ENCODE assay signal across 17 cellular contexts in the genomic region with DNA sequence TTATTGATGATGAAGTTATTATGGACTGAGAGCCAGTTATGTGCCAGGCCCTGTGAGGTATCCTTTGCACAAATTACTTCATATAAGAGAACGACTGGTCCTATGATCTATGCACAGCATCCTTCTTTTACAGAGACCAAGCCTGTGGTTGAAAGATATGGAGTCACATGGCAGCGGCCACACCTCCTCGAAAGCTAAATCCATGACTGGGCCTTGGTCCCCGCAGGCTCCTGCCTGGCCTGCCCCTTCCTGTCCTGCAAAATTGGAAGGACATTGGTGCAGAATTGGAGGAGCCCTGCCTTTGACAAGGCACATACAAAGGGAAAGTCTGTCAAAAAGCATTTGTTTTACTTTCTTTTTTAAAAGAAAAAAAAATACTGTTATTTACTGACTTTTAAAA. TPM values are rescaled to one million over a fixed set of nuclear protein-coding genes. Genes with fewer than 3 reads are reported as not detected.
DNase-seq lines count a peak whose midpoint lies in the region; ATAC-seq, FAIRE-seq and TF ChIP-seq lines count a peak whose summit lies in the region.
"Had no signal": no experiment of that assay in that cellular context is flagged by ENCODE, and none has a peak within 500 bp of the region (broad histone marks: within the 10 kb centered on the region; RNA-seq: fewer than 3 reads in every experiment).

No MANE protein-coding gene starts in this region.

- H3K27ac Mint-ChIP-seq in chondrocyte (ENCODE audit: unreplicated experiment), result peak overlapping the region; percentile 38
- peak overlapping the region; percentile 81 for H3K27ac Mint-ChIP-seq in osteocyte (ENCODE audit: unreplicated experiment)
- no peak overlapping the region for H3K27ac Mint-ChIP-seq in CD8-positive, alpha-beta memory T cell

- WGBS in HepG2 (ENCODE audit: low lambda C conversion rate), result 82% methylated on average over 4 of the region's 4 CpGs
- WGBS in right lobe of liver (ENCODE audit: insufficient coverage, low coverage, low lambda C conversion rate, missing lambda C conversion rate), result 89% methylated on average over 4 of the region's 4 CpGs
- 89 to 100% methylated on average over 2 to 4 of the region's 4 CpGs for WGBS in transverse colon (ENCODE audit: low coverage in 1 of 2), 2 donors

- BruUV-seq in HepG2 (replicated peaks; lab: Mats Ljungman, UMichigan), result no TSS peak

- H3K36me3 ChIP-seq in HepG2 (replicated peaks in 1 of 2; ENCODE audit: control insufficient read depth in 1 of 2, insufficient read depth in 2 of 2, low read length in 2 of 2) (peaks cover 2 to 4% of the 10 kb centered on the region in 2 experiments; a peak in 1 of 5 replicates), right lobe of liver (no peaks in the 10 kb centered on the region), transverse colon (no peaks in the 10 kb centered on the region)
- no peaks in the 10 kb centered on the region for H3K36me3 ChIP-seq in CD8-positive, alpha-beta memory T cell (ENCODE audit: insufficient read depth, low read length)

- no peak for TF ChIP-seq EP300 in HepG2 (IDR thresholded peaks at IDR 0.05; ENCODE audit: low read depth in 2 of 2, low read length in 2 of 2)
- no peak for TF ChIP-seq EP300 in HepG2 (CRISPR knock-in tag; IDR thresholded peaks at IDR 0.05; ENCODE audit: borderline replicate concordance)
- no peak for TF ChIP-seq EP300 in transverse colon (IDR thresholded peaks at IDR 0.05; ENCODE audit: low read depth)

- no peak for DNase-seq in HepG2 (ENCODE audit: low spot score)
- no peak for DNase-seq in right lobe of liver
- no peak for DNase-seq in chondrocyte (ENCODE audit: low spot score)
- no peak for DNase-seq in osteocyte (ENCODE audit: extremely low spot score, unreplicated experiment)
- no peak for DNase-seq in transverse colon
- DNase-seq in CD8-positive, alpha-beta memory T cell, result no peak
- DNase-seq in amygdala (lab: John Stamatoyannopoulos, UW), result no peak
- DNase-seq in NCI-H2227 (lab: John Stamatoyannopoulos, UW; ENCODE audit: unreplicated experiment), result no peak
- DNase-seq: C1 segment of cervical spinal cord, NCI-H1048, NCI-H1436 treated with DMSO at 0.1 percent for 48 hours, NCI-H2081, NCI-H524 treated with DMSO at 0.1 percent for 48 hours, SIG-M5 had no signal

- CTCF ChIA-PET in HepG2 (lab: Yijun Ruan, JAX; ENCODE audit: low intra/inter-chr PET ratio, low total read pairs), result no interaction called here
- CTCF ChIA-PET in CD8-positive, alpha-beta memory T cell (lab: Charles Lee), result no interaction called here

- no peak for FAIRE-seq in HepG2 (lab: Jason Lieb, UNC)
- FAIRE-seq: A549, GM12892, H1 had no signal

- H3K4me3 Mint-ChIP-seq in chondrocyte (ENCODE audit: unreplicated experiment), result no peak overlapping the region
- H3K4me3 Mint-ChIP-seq in osteocyte (ENCODE audit: unreplicated experiment), result no peak overlapping the region
- no peak overlapping the region for H3K4me3 Mint-ChIP-seq in CD8-positive, alpha-beta memory T cell

- H3K4me3 ChIP-seq in HepG2 (replicated peaks in 1 of 3; ENCODE audit: insufficient read depth in 1 of 3, low read depth in 2 of 3, low read length in 3 of 3), result no peak overlapping the region
- no peak overlapping the region for H3K4me3 ChIP-seq in right lobe of liver
- no peak overlapping the region for H3K4me3 ChIP-seq in transverse colon
- H3K4me3 ChIP-seq in CD8-positive, alpha-beta memory T cell (ENCODE audit: low read length), result no peak overlapping the region
- H3K4me3 ChIP-seq: A549 had no signal

- H3K36me3 Mint-ChIP-seq in chondrocyte (ENCODE audit: low read depth) (no peaks in the 10 kb centered on the region), osteocyte (ENCODE audit: unreplicated experiment) (no peaks in the 10 kb centered on the region)
- H3K36me3 Mint-ChIP-seq in CD8-positive, alpha-beta memory T cell, result no peaks in the 10 kb centered on the region

- intact Hi-C loops in HepG2 (cut with micrococcal nuclease; ENCODE audit: unreplicated experiment), result loop anchor here (2.0 kb wide), 1 partner anchor 19 kb away; no protein-coding TSS in a partner anchor
- intact Hi-C loops in right lobe of liver (cut with DNase I), result no loop called here
- intact Hi-C loops in transverse colon (cut with DNase I; ENCODE audit: low total_unique reads), result loop anchor here (10.0 kb wide), 1 partner anchor 139 kb away; no protein-coding TSS in a partner anchor

- H3K79me2 ChIP-seq in HepG2 (ENCODE audit: insufficient read depth, low read length), result peaks cover 13% of the 10 kb centered on the region

- no peak overlapping the region for H3K9ac ChIP-seq in HepG2 (ENCODE audit: insufficient read depth, low read depth, low read length)

- TF ChIP-seq RAD21 in HepG2 (CRISPR knock-in tag; IDR thresholded peaks at IDR 0.05), result no peak

- H3K4me1 ChIP-seq in HepG2 (ENCODE audit: insufficient read depth, low read length) (peaks cover 43% of the 10 kb centered on the region), right lobe of liver (no peaks in the 10 kb centered on the region), transverse colon (no peaks in the 10 kb centered on the region)
- no peaks in the 10 kb centered on the region for H3K4me1 ChIP-seq in CD8-positive, alpha-beta memory T cell (ENCODE audit: insufficient read depth, low read length)

- no peak overlapping the region for H2AFZ ChIP-seq in HepG2 (ENCODE audit: low read length)

- H3K27me3 ChIP-seq in HepG2 (ENCODE audit: control insufficient read depth in 1 of 2, insufficient read depth in 2 of 2, low read length in 2 of 2) (no peaks in the 10 kb centered on the region), right lobe of liver (no peaks in the 10 kb centered on the region), transverse colon (no peaks in the 10 kb centered on the region)
- H3K27me3 ChIP-seq in CD8-positive, alpha-beta memory T cell (ENCODE audit: insufficient read depth, low read length, poor library complexity, severe bottlenecking), result no peaks in the 10 kb centered on the region

- H3K4me1 Mint-ChIP-seq in chondrocyte (ENCODE audit: low read depth), result peaks cover 55% of the 10 kb centered on the region
- H3K4me1 Mint-ChIP-seq in osteocyte (ENCODE audit: unreplicated experiment), result peaks cover 45% of the 10 kb centered on the region
- H3K4me1 Mint-ChIP-seq in CD8-positive, alpha-beta memory T cell, result no peaks in the 10 kb centered on the region

- in situ Hi-C loops in HepG2 (cut with HindIII; ENCODE audit: extremely low pct_ligation_motif_present, low pct_unique_long_range_greater_than_20kb) (no loop called here), transverse colon (cut with MboI; ENCODE audit: low pct_ligation_motif_present in 1 of 4, low pct_unique_long_range_greater_than_20kb in 1 of 4, low sequenced_read_pairs in 3 of 4) (no loop called here)

- ATAC-seq in HepG2 (no peak), right lobe of liver (no peak)

- H4K20me1 ChIP-seq in HepG2 (ENCODE audit: insufficient read depth, low read length), result no peaks in the 10 kb centered on the region

- H3K27me3 Mint-ChIP-seq in chondrocyte (ENCODE audit: low read depth) (no peaks in the 10 kb centered on the region), osteocyte (ENCODE audit: unreplicated experiment) (no peaks in the 10 kb centered on the region)
- peaks cover under 1 to 5% of the 10 kb centered on the region in 2 donors for H3K27me3 Mint-ChIP-seq in CD8-positive, alpha-beta memory T cell

- TF ChIP-seq POLR2A in HepG2 (IDR thresholded peaks at IDR 0.05; ENCODE audit: insufficient read depth in 1 of 2, low read depth in 2 of 2, low read length in 2 of 2), result no peak
- TF ChIP-seq POLR2A in right lobe of liver (IDR thresholded peaks at IDR 0.05), result no peak
- TF ChIP-seq POLR2A in transverse colon (IDR thresholded peaks at IDR 0.05), result no peak

- no peaks in the 10 kb centered on the region for H3K9me3 ChIP-seq in HepG2 (ENCODE audit: low read length)
- H3K9me3 ChIP-seq in right lobe of liver, result no peaks in the 10 kb centered on the region
- H3K9me3 ChIP-seq in transverse colon, result no peaks in the 10 kb centered on the region
- H3K9me3 ChIP-seq in CD8-positive, alpha-beta memory T cell (ENCODE audit: low read length), result no peaks in the 10 kb centered on the region
- H3K9me3 ChIP-seq: A549 had no signal

- POLR2A ChIA-PET in HepG2 (lab: Yijun Ruan, JAX), result interaction anchor here (1.3 to 1.5 kb wide), 2 partner anchors 17 to 18 kb away, joined by 3 to 4 read pairs; a partner anchor contains a TSS
- POLR2A ChIA-PET in CD8-positive, alpha-beta memory T cell (lab: Charles Lee), result no interaction called here

- no peak overlapping the region for H3K4me2 ChIP-seq in HepG2 (ENCODE audit: low read depth, low read length)

- peak overlapping the region; percentile 68 for H3K27ac ChIP-seq in HepG2 (ENCODE audit: extremely low read length, insufficient read depth, low read length)
- H3K27ac ChIP-seq in right lobe of liver, result no peak overlapping the region
- H3K27ac ChIP-seq in transverse colon, result peak overlapping the region in 3 of 4 donors; percentile 44 to 57 (median 48)
- H3K27ac ChIP-seq in CD8-positive, alpha-beta memory T cell (ENCODE audit: low read depth, low read length), result no peak overlapping the region
- H3K27ac ChIP-seq: A549 had no signal

- TF ChIP-seq CTCF in HepG2 (CRISPR knock-in tag; IDR thresholded peaks at IDR 0.05) (no peak), right lobe of liver (IDR thresholded peaks at IDR 0.05) (no peak), chondrocyte (IDR thresholded peaks at IDR 0.05) (no peak), osteocyte (IDR thresholded peaks at IDR 0.05) (no peak), transverse colon (IDR thresholded peaks at IDR 0.05) (no peak)

- H3K9me3 Mint-ChIP-seq in chondrocyte (ENCODE audit: low read depth) (no peaks in the 10 kb centered on the region), osteocyte (ENCODE audit: unreplicated experiment) (no peaks in the 10 kb centered on the region)
- peaks cover 0 to 2% (median 0%) of the 10 kb centered on the region in 5 donors for H3K9me3 Mint-ChIP-seq in CD8-positive, alpha-beta memory T cell

RNA-seq across cellular contexts. Expression of a gene that starts 18.3 kb away (rescaled TPM):
- 25.0 and 29.0 TPM in 2 replicates for total RNA-seq in HepG2 (2016; rRNA removed; fragmentation: Illumina TruSeq; extraction: Trizol)
- total RNA-seq in HepG2 (2016; cell fraction: cytosol; rRNA removed; fragmentation: Illumina TruSeq; extraction: Trizol; ENCODE audit: low read depth), result 7.2 and 7.3 TPM in 2 replicates
- 26.0 and 26.2 TPM in 2 replicates for total RNA-seq in HepG2 (2016; cell fraction: insoluble cytoplasmic fraction; rRNA removed; fragmentation: Illumina TruSeq; extraction: Trizol)
- total RNA-seq in HepG2 (2016; cell fraction: membrane; rRNA removed; fragmentation: Illumina TruSeq; extraction: Trizol), result 12.8 and 16.4 TPM in 2 replicates
- total RNA-seq in HepG2 (2016; cell fraction: nucleus; rRNA removed; fragmentation: Illumina TruSeq; extraction: Trizol), result 62.8 and 62.9 TPM in 2 replicates
- polyA plus RNA-seq in HepG2 (2011; rRNA removed), result 55.9 and 80.5 TPM in 2 replicates
- 38.4 and 48.7 TPM in 2 replicates for polyA plus RNA-seq in HepG2 (2011; cell fraction: cytosol; rRNA removed)
- polyA plus RNA-seq in HepG2 (2011; cell fraction: nucleus; rRNA removed), result 61.7 and 83.9 TPM in 2 replicates
- 34.7 and 45.4 TPM in 2 replicates for polyA plus RNA-seq in HepG2 (2012)
- 1.7 and 2.6 TPM in 2 replicates for polyA plus RNA-seq in HepG2 (2016; cell fraction: cytosol; fragmentation: Illumina TruSeq; extraction: Trizol; ENCODE audit: low read depth)
- polyA plus RNA-seq in HepG2 (2016; cell fraction: insoluble cytoplasmic fraction; fragmentation: Illumina TruSeq; extraction: Trizol; ENCODE audit: low read depth), result 29.6 and 32.7 TPM in 2 replicates
- 9.9 and 11.6 TPM in 2 replicates for polyA plus RNA-seq in HepG2 (2016; cell fraction: membrane; fragmentation: Illumina TruSeq; extraction: Trizol; ENCODE audit: low read depth)
- polyA plus RNA-seq in HepG2 (2016; cell fraction: nucleus; fragmentation: Illumina TruSeq; extraction: Trizol; ENCODE audit: insufficient read depth, low read depth), result 27.2 and 29.5 TPM in 2 replicates
- 11.3 and 137 TPM in 2 replicates for polyA minus RNA-seq in HepG2 (2011; rRNA and poly(A)+ RNA removed; ENCODE audit: low replicate concordance)
- polyA minus RNA-seq in HepG2 (2011; cell fraction: cytosol; rRNA and poly(A)+ RNA removed), result 39.1 and 42.7 TPM in 2 replicates
- 166 and 180 TPM in 2 replicates for polyA minus RNA-seq in HepG2 (2011; cell fraction: nucleus; rRNA and poly(A)+ RNA removed)
- total RNA-seq in right lobe of liver, result 100 to 1,000 TPM in 4 of 6 experiments, 10 to 100 TPM in 2; 60.8 to 144 (median 107) TPM
- 41.8 to 105 TPM (median 104 TPM) in 3 replicates for total RNA-seq in chondrocyte
- 33.2 and 33.6 TPM in 2 replicates for total RNA-seq in osteocyte
- total RNA-seq in transverse colon, result 100 to 1,000 TPM in 3 of 4 donors, 10 to 100 TPM in 1; 92.7 to 234 (median 122) TPM
- not detected for total RNA-seq in CD8-positive, alpha-beta memory T cell
- not detected for polyA plus RNA-seq in CD8-positive, alpha-beta memory T cell

Comparison
In these comparisons a context has a peak if more than half of its experiments do, and no peak if none do; other contexts are left out.
1. H3K27ac ChIP-seq: peak in HepG2 (single experiment) and transverse colon (3 of 4); none in right lobe of liver (0 of 3) and CD8-positive, alpha-beta memory T cell (single experiment).
2. intact Hi-C loops: an anchor here in HepG2 (2.0 kb wide) and transverse colon (10.0 kb wide); none called in right lobe of liver.
3. H3K27ac Mint-ChIP-seq: peak in chondrocyte (single experiment) and osteocyte (single experiment); none in CD8-positive, alpha-beta memory T cell (0 of 8).
4. RNA of a gene that starts 18.3 kb away (total RNA-seq): 92.7 to 234 TPM in transverse colon, 60.8 to 144 TPM in right lobe of liver, 41.8 to 105 TPM in chondrocyte, 33.2 to 33.6 TPM in osteocyte and 7.2 to 62.9 TPM in HepG2; not detected in CD8-positive, alpha-beta memory T cell; every median in the first group is over 4 times any median in the second.